In the genomic region with DNA sequence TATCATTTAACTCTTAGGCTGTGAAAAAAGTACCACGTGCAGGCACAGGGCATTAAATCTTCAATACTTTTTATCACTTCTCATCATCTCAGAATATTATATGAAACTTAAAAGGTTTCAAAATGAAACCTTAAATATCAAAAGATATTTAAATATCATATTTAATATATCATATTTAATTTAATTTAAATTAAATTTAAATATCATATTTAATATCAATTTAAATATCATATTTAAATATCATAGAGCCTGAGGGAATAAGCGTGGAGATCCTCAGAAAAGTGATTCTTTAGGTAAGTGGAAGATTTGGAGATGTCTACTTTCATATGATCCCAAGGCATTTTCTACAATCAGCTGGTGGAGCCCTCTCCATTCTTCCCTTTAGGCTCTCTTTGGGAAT, we compare ENCODE assay signal across 27 cellular contexts.
DNase-seq lines count a peak whose midpoint lies in the region; ATAC-seq, FAIRE-seq and TF ChIP-seq lines count a peak whose summit lies in the region.
"Had no signal": no experiment of that assay in that cellular context is flagged by ENCODE, and none has a peak within 500 bp of the region (broad histone marks: within the 10 kb centered on the region; RNA-seq: fewer than 3 reads in every experiment).

No MANE protein-coding gene starts in this region.

- TF ChIP-seq CTCF in WTC11 (IDR thresholded peaks at IDR 0.05), result no peak
- no peak for TF ChIP-seq CTCF in pancreas (IDR thresholded peaks at IDR 0.05)
- TF ChIP-seq CTCF in activated CD8-positive, alpha-beta T cell treated with anti-CD3 and anti-CD28 coated beads for 36 hours (IDR thresholded peaks at IDR 0.05), result no peak

- no peaks in the 10 kb centered on the region for H3K9me3 ChIP-seq in pancreas
- H3K9me3 ChIP-seq: A549; BLaER1 treated with 17β-estradiol and CSF1 and Interleukin-3, amounts not matched to agents 10 nM and 100 nM had no signal

- no peaks in the 10 kb centered on the region for H3K27me3 Mint-ChIP-seq in WTC11 (ENCODE audit: low read depth)
- H3K27me3 Mint-ChIP-seq in activated CD8-positive, alpha-beta T cell treated with anti-CD3 and anti-CD28 coated beads for 36 hours, result no peaks in the 10 kb centered on the region
- H3K27me3 Mint-ChIP-seq: B cell; CD4-positive, alpha-beta memory T cell; CD4-positive, CD25-positive, alpha-beta regulatory T cell; CD8-positive, alpha-beta memory T cell had no signal

- H3K27ac Mint-ChIP-seq in WTC11, result no peak overlapping the region
- no peak overlapping the region for H3K27ac Mint-ChIP-seq in activated CD8-positive, alpha-beta T cell treated with anti-CD3 and anti-CD28 coated beads for 36 hours
- H3K27ac Mint-ChIP-seq: B cell; CD14-positive monocyte; CD4-positive, alpha-beta memory T cell; CD4-positive, CD25-positive, alpha-beta regulatory T cell; CD8-positive, alpha-beta memory T cell had no signal

- no peak for ATAC-seq in WTC11
- ATAC-seq in pancreas, result no peak
- ATAC-seq in sciatic nerve, result no peak
- no peak for ATAC-seq in activated CD8-positive, alpha-beta T cell treated with anti-CD3 and anti-CD28 coated beads for 36 hours
- ATAC-seq: A549 had no signal

- CTCF ChIA-PET in WTC11 (lab: Charles Lee), result no interaction called here
- CTCF ChIA-PET in activated CD8-positive, alpha-beta T cell treated with anti-CD3 and anti-CD28 coated beads for 36 hours (lab: Charles Lee), result no interaction called here

- H3K4me3 Mint-ChIP-seq in WTC11, result no peak overlapping the region
- no peak overlapping the region for H3K4me3 Mint-ChIP-seq in activated CD8-positive, alpha-beta T cell treated with anti-CD3 and anti-CD28 coated beads for 36 hours
- H3K4me3 Mint-ChIP-seq: B cell; CD14-positive monocyte; CD4-positive, alpha-beta memory T cell; CD4-positive, CD25-positive, alpha-beta regulatory T cell; CD8-positive, alpha-beta memory T cell had no signal

- H3K4me1 ChIP-seq in pancreas, result no peaks in the 10 kb centered on the region
- H3K4me1 ChIP-seq: A549; BLaER1 treated with 17β-estradiol and CSF1 and Interleukin-3, amounts not matched to agents 10 nM and 100 nM had no signal

- no peaks in the 10 kb centered on the region for H3K36me3 ChIP-seq in pancreas
- H3K36me3 ChIP-seq: BLaER1 treated with 17β-estradiol and CSF1 and Interleukin-3, amounts not matched to agents 10 nM and 100 nM had no signal

- peak; percentile 63 for FAIRE-seq in G401.6 (lab: Jason Lieb, UNC)
- peak; percentile 91 for FAIRE-seq in frontal cortex (lab: Jason Lieb, UNC)
- peak; percentile 9 for FAIRE-seq in pancreas (lab: Jason Lieb, UNC)
- FAIRE-seq: A549, GM12891, GM19239 had no signal

- intact Hi-C loops in pancreas (cut with DNase I), result no loop called here
- intact Hi-C loops in sciatic nerve (cut with DNase I), result no loop called here
- intact Hi-C loops in activated CD8-positive, alpha-beta T cell treated with anti-CD3 and anti-CD28 coated beads for 36 hours (cut with micrococcal nuclease), result no loop called here

- no peak overlapping the region for H3K4me3 ChIP-seq in pancreas
- H3K4me3 ChIP-seq: A549; BLaER1 treated with 17β-estradiol and CSF1 and Interleukin-3, amounts not matched to agents 10 nM and 100 nM had no signal

- POLR2A ChIA-PET in WTC11 (lab: Charles Lee), result no interaction called here
- POLR2A ChIA-PET in activated CD8-positive, alpha-beta T cell treated with anti-CD3 and anti-CD28 coated beads for 36 hours (lab: Charles Lee), result no interaction called here

- no peaks in the 10 kb centered on the region for H3K36me3 Mint-ChIP-seq in WTC11
- no peaks in the 10 kb centered on the region for H3K36me3 Mint-ChIP-seq in activated CD8-positive, alpha-beta T cell treated with anti-CD3 and anti-CD28 coated beads for 36 hours (ENCODE audit: low read depth)
- H3K36me3 Mint-ChIP-seq: CD14-positive monocyte; CD4-positive, alpha-beta memory T cell; CD4-positive, CD25-positive, alpha-beta regulatory T cell; CD8-positive, alpha-beta memory T cell had no signal

- H3K27me3 ChIP-seq in pancreas, result no peaks in the 10 kb centered on the region
- H3K27me3 ChIP-seq: BLaER1 treated with 17β-estradiol and CSF1 and Interleukin-3, amounts not matched to agents 10 nM and 100 nM had no signal

- no peaks in the 10 kb centered on the region for H3K9me3 Mint-ChIP-seq in WTC11
- no peaks in the 10 kb centered on the region for H3K9me3 Mint-ChIP-seq in activated CD8-positive, alpha-beta T cell treated with anti-CD3 and anti-CD28 coated beads for 36 hours

- DNase-seq in WTC11 (ENCODE audit: low spot score), result no peak
- no peak for DNase-seq in frontal cortex (ENCODE audit: low spot score in 2 of 2)
- no peak for DNase-seq in pancreas
- DNase-seq in hypothalamus (lab: John Stamatoyannopoulos, UW), result no peak
- DNase-seq in sciatic nerve (ENCODE audit: low spot score), result no peak
- DNase-seq in activated CD8-positive, alpha-beta T cell treated with anti-CD3 and anti-CD28 coated beads for 36 hours, result no peak
- DNase-seq in T-helper 1 cell, result no peak
- DNase-seq: 8988T; AML-193; CD4-positive, alpha-beta memory T cell; CD4-positive, CD25-positive, alpha-beta regulatory T cell; CD8-positive, alpha-beta memory T cell; COR-L47; DMS 273 treated with DMSO at 0.1 percent for 48 hours; DMS153; DMS53; DMS79; DND-41; EL; GF-D8 had no signal

- no peak overlapping the region for H3K27ac ChIP-seq in pancreas
- H3K27ac ChIP-seq: A549; BLaER1 treated with 17β-estradiol and CSF1 and Interleukin-3, amounts not matched to agents 10 nM and 100 nM had no signal

- no peaks in the 10 kb centered on the region for H3K4me1 Mint-ChIP-seq in WTC11
- H3K4me1 Mint-ChIP-seq in activated CD8-positive, alpha-beta T cell treated with anti-CD3 and anti-CD28 coated beads for 36 hours (ENCODE audit: low read depth), result no peaks in the 10 kb centered on the region
- H3K4me1 Mint-ChIP-seq: B cell; CD14-positive monocyte; CD4-positive, alpha-beta memory T cell; CD4-positive, CD25-positive, alpha-beta regulatory T cell; CD8-positive, alpha-beta memory T cell had no signal

- WGBS in pancreas, 2 donors, result 51 to 68% methylated on average over 2 of the region's 2 CpGs

TF ChIP-seq in WTC11, 78 proteins besides CTCF, POLR2A, EP300 and RAD21:
- TF ChIP-seq TEAD4 (CRISPR knock-in tag; IDR thresholded peaks at IDR 0.05) (no peak), IRF2 (CRISPR knock-in tag; IDR thresholded peaks at IDR 0.05; ENCODE audit: borderline replicate concordance, low read depth) (no peak), NR1H2 (CRISPR knock-in tag; IDR thresholded peaks at IDR 0.05) (no peak), HMGA2 (CRISPR knock-in tag; IDR thresholded peaks at IDR 0.05) (peak; percentile 97), IRF1 (CRISPR knock-in tag; IDR thresholded peaks at IDR 0.05) (no peak), NR2C2 (CRISPR knock-in tag; IDR thresholded peaks at IDR 0.05) (no peak), TEAD1 (CRISPR knock-in tag; IDR thresholded peaks at IDR 0.05) (no peak)
